Comparison of ENCODE assay signal across 24 cellular contexts in genomic region chr12:65839027-65839426, GRCh38. TPM values are rescaled to one million over a fixed set of nuclear protein-coding genes. Genes with fewer than 3 reads are reported as not detected.
"Had no signal": no experiment of that assay in that cellular context is flagged by ENCODE, and none has a peak within 500 bp of the region (broad histone marks: within the 10 kb centered on the region; RNA-seq: fewer than 3 reads in every experiment).

No MANE protein-coding gene starts in this region.

- H3K36me3 Mint-ChIP-seq: naive thymus-derived CD8-positive, alpha-beta T cell had no signal

- H3K27ac Mint-ChIP-seq: naive thymus-derived CD8-positive, alpha-beta T cell had no signal

- H3K9me3 ChIP-seq: heart left ventricle, mucosa of descending colon, ovary, psoas muscle, stomach, thoracic aorta, transverse colon had no signal

- H3K36me3 ChIP-seq: heart left ventricle, ovary, stomach, thoracic aorta, transverse colon had no signal

- H3K4me3 Mint-ChIP-seq: naive thymus-derived CD8-positive, alpha-beta T cell; neural crest cell had no signal

- H3K4me3 ChIP-seq: dorsolateral prefrontal cortex, heart left ventricle, mucosa of descending colon, ovary, psoas muscle, skin epidermis, stomach, thoracic aorta, transverse colon had no signal

- H3K9me3 Mint-ChIP-seq: naive thymus-derived CD8-positive, alpha-beta T cell; neural crest cell had no signal

- H3K27ac ChIP-seq: dorsolateral prefrontal cortex, heart left ventricle, ovary, psoas muscle, skin epidermis, stomach, thoracic aorta, transverse colon had no signal

- ATAC-seq: esophagus mucosa; heart left ventricle; left colon; mucosa of descending colon; naive thymus-derived CD8-positive, alpha-beta T cell; psoas muscle; sciatic nerve had no signal

- DNase-seq: cortex of kidney; dorsolateral prefrontal cortex; effector CD8-positive, alpha-beta T cell; heart left ventricle; hippocampal formation; left colon; mucosa of descending colon; naive thymus-derived CD8-positive, alpha-beta T cell; ovary; psoas muscle; retina; stimulated activated CD4-positive, alpha-beta T cell treated with anti-CD3 and anti-CD28 coated beads, Interleukin-12 subunit alpha, Interleukin-12 subunit beta, amount 100 ng/mL, for 4 hours; stimulated activated naive CD4-positive, alpha-beta T cell; stomach; substantia nigra; transverse colon had no signal

- H3K4me1 Mint-ChIP-seq: naive thymus-derived CD8-positive, alpha-beta T cell had no signal

- H3K27me3 ChIP-seq: ovary had no signal

- H3K4me1 ChIP-seq: heart left ventricle, psoas muscle, stomach, transverse colon had no signal

RNA-seq across cellular contexts. Expression of gene HMGA2, which starts 14.7 kb away (rescaled TPM):
- total RNA-seq: mesenteric fat pad; naive thymus-derived CD8-positive, alpha-beta T cell; ureter had no signal
- polyA plus RNA-seq: liver; naive thymus-derived CD8-positive, alpha-beta T cell had no signal
